8 cellular contexts compared by ENCODE assay signal in genomic region chr22:43228330-43228729, GRCh38. TPM values are rescaled to one million over a fixed set of nuclear protein-coding genes. Genes with fewer than 3 reads are reported as not detected.
DNase-seq lines count a peak whose midpoint lies in the region; ATAC-seq and TF ChIP-seq lines count a peak whose summit lies in the region.

No MANE protein-coding gene starts in this region.

- H3K27ac ChIP-seq in Peyer's patch: no peak overlapping the region

- DNase-seq in DMS114 treated with DMSO at 0.1 percent for 48 hours (lab: John Stamatoyannopoulos, UW; ENCODE audit: unreplicated experiment) (peak; percentile 15), HFF-Myc (ENCODE audit: extremely low read depth, low read depth) (no peak), iris pigment epithelial cell (ENCODE audit: low read depth) (peak; percentile 28), Peyer's patch (no peak), LoVo (ENCODE audit: low spot score) (no peak)
- peak; percentile 38 to 54 for DNase-seq in activated CD4-positive, alpha-beta T cell treated with anti-CD3 and anti-CD28 coated beads, Interleukin-2, amount 50 U/mL, for 48 hours

- no peaks in the 10 kb centered on the region for H3K9me3 ChIP-seq in Peyer's patch

- ATAC-seq in HG03457 (IDR thresholded peaks at IDR 0.05; ENCODE audit: unreplicated experiment): no peak
- no peak for ATAC-seq in GM18520 (IDR thresholded peaks at IDR 0.05; ENCODE audit: unreplicated experiment)

- H3K4me3 ChIP-seq in HFF-Myc (replicated peaks; ENCODE audit: low read depth, low read length): no peak overlapping the region
- H3K4me3 ChIP-seq in Peyer's patch: no peak overlapping the region

- TF ChIP-seq CTCF in HFF-Myc (IDR thresholded peaks at IDR 0.05; ENCODE audit: low read depth, low read length, missing control alignments): peak; percentile 61
- no peak for TF ChIP-seq CTCF in Peyer's patch (IDR thresholded peaks at IDR 0.05)

- no peak for TF ChIP-seq POLR2A in Peyer's patch (IDR thresholded peaks at IDR 0.05)

- H3K4me1 ChIP-seq in Peyer's patch: no peaks in the 10 kb centered on the region

- no peaks in the 10 kb centered on the region for H3K36me3 ChIP-seq in Peyer's patch

- H3K27me3 ChIP-seq in Peyer's patch: no peaks in the 10 kb centered on the region

RNA-seq across cellular contexts. Expression of gene TTLL12, which starts 41.4 kb away (rescaled TPM):
- 10 to 100 TPM; 34.7 to 77.8 (median 58.2) TPM for total RNA-seq in Peyer's patch

Comparison
In these comparisons a context has a peak if more than half of its experiments do, and no peak if none do; other contexts are left out.
1. DNase-seq: peak in DMS114 treated with DMSO at 0.1 percent for 48 hours (single experiment), activated CD4-positive, alpha-beta T cell treated with anti-CD3 and anti-CD28 coated beads, Interleukin-2, amount 50 U/mL, for 48 hours (2 of 2) and iris pigment epithelial cell (single experiment); none in HFF-Myc (single experiment), Peyer's patch (0 of 3) and LoVo (single experiment).